Comparison of ENCODE assay signal across 1 cellular context in the genomic region with DNA sequence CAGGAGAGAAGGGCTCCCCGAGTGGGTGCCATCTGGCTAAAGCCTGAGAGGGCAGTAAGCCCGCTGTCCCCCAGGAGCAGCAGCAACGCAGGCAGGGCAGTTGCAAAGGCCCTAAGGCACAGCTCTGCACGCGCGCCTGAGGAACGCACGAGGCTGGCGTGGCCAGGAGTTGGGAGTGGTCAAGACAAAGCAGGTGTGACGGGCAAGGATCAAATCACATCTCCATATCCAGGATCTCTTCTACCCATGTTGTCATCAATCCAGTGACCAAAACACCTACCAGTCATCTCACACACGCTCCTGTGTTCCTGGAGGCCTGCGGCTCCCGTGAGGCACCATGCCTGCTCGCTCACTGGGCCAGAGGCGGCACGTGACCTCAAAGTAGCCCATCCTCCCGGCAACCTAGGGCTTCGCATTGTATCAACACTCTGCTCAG.
TF ChIP-seq lines count a peak whose summit lies in the region.

No MANE protein-coding gene starts in this region.

TF ChIP-seq in GM23338, 12 proteins besides CTCF, POLR2A, EP300 and RAD21 (continued from another document):
- TF ChIP-seq REST (IDR thresholded peaks at IDR 0.05; ENCODE audit: unreplicated experiment) = no peak
- no peak for TF ChIP-seq POLR2AphosphoS5 (IDR thresholded peaks at IDR 0.05; ENCODE audit: low read depth)
- TF ChIP-seq ZNF331 (CRISPR knock-in tag; IDR thresholded peaks at IDR 0.05; ENCODE audit: low read depth) = no peak
- no peak for TF ChIP-seq ETS1 (IDR thresholded peaks at IDR 0.05)
- no peak for TF ChIP-seq CREB1 (CRISPR knock-in tag; IDR thresholded peaks at IDR 0.05; ENCODE audit: low read depth)
- no peak for TF ChIP-seq ZNF114 (CRISPR knock-in tag; IDR thresholded peaks at IDR 0.05)
- TF ChIP-seq EZH2phosphoT487 (IDR thresholded peaks at IDR 0.05; ENCODE audit: unreplicated experiment) = no peak
- no peak for TF ChIP-seq EZH2 (IDR thresholded peaks at IDR 0.05; ENCODE audit: low read depth, unreplicated experiment)
